Comparison of ENCODE assay signal across 18 cellular contexts in genomic region chr3:56986347-56986746, GRCh38.
DNase-seq lines count a peak whose midpoint lies in the region; ATAC-seq and TF ChIP-seq lines count a peak whose summit lies in the region.
"Had no signal": no experiment of that assay in that cellular context is flagged by ENCODE, and none has a peak within 500 bp of the region (broad histone marks: within the 10 kb centered on the region; RNA-seq: fewer than 3 reads in every experiment).

No MANE protein-coding gene starts in this region.

- H3K9me3 ChIP-seq in right cardiac atrium (ENCODE audit: control insufficient read depth, low read length) (no peaks in the 10 kb centered on the region), heart left ventricle (no peaks in the 10 kb centered on the region), thyroid gland (no peaks in the 10 kb centered on the region), uterus (no peaks in the 10 kb centered on the region)
- H3K9me3 ChIP-seq: left lung had no signal

- 51% methylated on average over 5 of the region's 5 CpGs for WGBS in right cardiac atrium
- WGBS in heart left ventricle, 4 donors: 49 to 56% (median 52%) methylated on average over 5 of the region's 5 CpGs
- 56 to 60% methylated on average over 5 of the region's 5 CpGs for WGBS in thyroid gland, 2 donors

- peak overlapping the region; percentile 19 to 71 for H3K27ac Mint-ChIP-seq in T-cell
- H3K27ac Mint-ChIP-seq: activated B cell treated with CpG ODN at 0.5 μM for 24 hours, HFFc6 had no signal

- TF ChIP-seq CTCF in heart left ventricle (IDR thresholded peaks at IDR 0.05) (no peak), fibroblast of mammary gland (conservative IDR thresholded peaks at IDR 0.05; ENCODE audit: control insufficient read depth, insufficient read depth, low read depth, low read length) (no peak), thyroid gland (IDR thresholded peaks at IDR 0.05) (no peak), uterus (IDR thresholded peaks at IDR 0.05) (no peak)

- no peak overlapping the region for H3K4me3 ChIP-seq in right cardiac atrium (ENCODE audit: low read length)
- no peak overlapping the region for H3K4me3 ChIP-seq in heart left ventricle
- H3K4me3 ChIP-seq in fibroblast of mammary gland (ENCODE audit: control insufficient read depth, low read depth, low read length): no peak overlapping the region
- no peak overlapping the region for H3K4me3 ChIP-seq in thyroid gland (replicated peaks in 1 of 3)
- H3K4me3 ChIP-seq in uterus: no peak overlapping the region
- H3K4me3 ChIP-seq: left lung had no signal

- ATAC-seq in right cardiac atrium: peak in 1 of 2 donors; percentile 1
- ATAC-seq in heart left ventricle: no peak
- ATAC-seq in T-cell (replicated peaks in 1 of 4): peak in 1 of 4 experiments; percentile 13
- ATAC-seq: left lung had no signal

- peaks cover 14 to 19% (median 16%) of the 10 kb centered on the region in 3 donors for H3K4me1 Mint-ChIP-seq in T-cell

- H3K27me3 Mint-ChIP-seq in T-cell: peaks cover 3 to 17% of the 10 kb centered on the region in 2 donors

- no peak overlapping the region for H3K4me3 Mint-ChIP-seq in T-cell
- H3K4me3 Mint-ChIP-seq: activated B cell treated with CpG ODN at 0.5 μM for 24 hours, HFFc6 had no signal

- no peaks in the 10 kb centered on the region for H3K9me3 Mint-ChIP-seq in T-cell
- H3K9me3 Mint-ChIP-seq: activated B cell treated with CpG ODN at 0.5 μM for 24 hours, HFFc6 had no signal

- H3K4me1 ChIP-seq in right cardiac atrium (ENCODE audit: control insufficient read depth, insufficient read depth, low read length) (peaks cover 7% of the 10 kb centered on the region), heart left ventricle (peaks cover 0 to 36% (median 16%) of the 10 kb centered on the region in 12 donors), thyroid gland (peaks cover 25 to 51% of the 10 kb centered on the region in 2 donors), uterus (peaks cover 0 to 4% of the 10 kb centered on the region in 2 donors)

- TF ChIP-seq POLR2A in heart left ventricle (IDR thresholded peaks at IDR 0.05) (no peak), thyroid gland (IDR thresholded peaks at IDR 0.05) (no peak), uterus (IDR thresholded peaks at IDR 0.05) (no peak)

- H3K36me3 ChIP-seq in heart left ventricle (no peaks in the 10 kb centered on the region), thyroid gland (no peaks in the 10 kb centered on the region), uterus (no peaks in the 10 kb centered on the region)
- H3K36me3 ChIP-seq: left lung had no signal

- intact Hi-C loops in right cardiac atrium (cut with DNase I): loop anchor here in 3 of 4 donors (5.0 to 10.0 kb wide), 4 partner anchors 62 to 284 kb away; partner anchors contain the start of gene ARHGEF3 (in 2 of the 3)
- intact Hi-C loops in heart left ventricle (cut with DNase I): loop anchor here in 7 of 10 donors (2.0 to 10.0 kb wide), 6 partner anchors 54 to 432 kb away; partner anchors contain the start of genes ARHGEF3 (in 6 of the 7) and CCDC66 (in 1 of the 7)
- intact Hi-C loops in thyroid gland (cut with DNase I): no loop called here
- intact Hi-C loops in uterus (cut with DNase I; ENCODE audit: low total_unique reads): loop anchor here (5.0 to 10.0 kb wide), 2 partner anchors 182 to 284 kb away; partner anchors contain the start of gene ARHGEF3

- CTCF ChIA-PET in T-cell (lab: Charles Lee): interaction anchor here (0.7 to 4.7 kb wide), 11 partner anchors 10 to 285 kb away, joined by 3 to 42 read pairs (median 5); no protein-coding TSS in a partner anchor

- DNase-seq in right cardiac atrium: peak in 2 of 3 donors; percentile 47 to 61
- no peak for DNase-seq in heart left ventricle
- no peak for DNase-seq in T-cell
- peak; percentile 8 for DNase-seq in fibroblast of mammary gland (ENCODE audit: low read depth)
- DNase-seq in thyroid gland: no peak
- DNase-seq in NCI-H82 treated with DMSO at 0.1 percent for 48 hours (lab: John Stamatoyannopoulos, UW; ENCODE audit: unreplicated experiment): no peak
- no peak for DNase-seq in uterus
- DNase-seq in NCI-H1105 (lab: John Stamatoyannopoulos, UW): no peak
- DNase-seq: activated B cell treated with CpG ODN at 0.5 μM for 24 hours, Calu3, left lung, NCI-H2171, NCI-H510A treated with DMSO at 0.1 percent for 48 hours, nucleus accumbens, SHP77, SW 1271 had no signal

- POLR2A ChIA-PET in T-cell (lab: Charles Lee): interaction anchor here in 1 of 2 donors (0.7 to 0.9 kb wide), 2 partner anchors 13 to 175 kb away, joined by 3 to 4 read pairs; no protein-coding TSS in a partner anchor

- H3K27me3 ChIP-seq in right cardiac atrium (ENCODE audit: control insufficient read depth, insufficient read depth): no peaks in the 10 kb centered on the region
- H3K27me3 ChIP-seq in heart left ventricle: no peaks in the 10 kb centered on the region
- no peaks in the 10 kb centered on the region for H3K27me3 ChIP-seq in thyroid gland
- H3K27me3 ChIP-seq in uterus: no peaks in the 10 kb centered on the region

- no peaks in the 10 kb centered on the region for H3K36me3 Mint-ChIP-seq in T-cell

- H3K27ac ChIP-seq in right cardiac atrium (ENCODE audit: low read length): no peak overlapping the region
- H3K27ac ChIP-seq in heart left ventricle: no peak overlapping the region
- H3K27ac ChIP-seq in thyroid gland: peak overlapping the region in 2 of 3 donors; percentile 12 to 71
- H3K27ac ChIP-seq in uterus: peak overlapping the region in 1 of 2 donors; percentile 62
- H3K27ac ChIP-seq: C4-2B, left lung had no signal

Comparison
In these comparisons a context has a peak if more than half of its experiments do, and no peak if none do; other contexts are left out.
1. DNase-seq: peak in right cardiac atrium (2 of 3) and fibroblast of mammary gland (single experiment); none in heart left ventricle (0 of 5), T-cell (0 of 34), thyroid gland (0 of 2), NCI-H82 treated with DMSO at 0.1 percent for 48 hours (single experiment), uterus (0 of 2) and NCI-H1105 (single experiment).
2. H3K27ac ChIP-seq: peak in thyroid gland (2 of 3); none in right cardiac atrium (single experiment) and heart left ventricle (0 of 12).